In genomic region chr19:33778089-33778791, GRCh38 we compare ENCODE assay signal across 8 cellular contexts.
A peak's percentile ranks its signal among the peaks of the same experiment; 100 is the strongest.
DNase-seq lines count a peak whose midpoint lies in the region; ATAC-seq lines count a peak whose summit lies in the region.

No MANE protein-coding gene starts in this region.

- peak; percentile 54 for DNase-seq in NCI-H510A treated with DMSO at 0.1 percent for 48 hours (lab: John Stamatoyannopoulos, UW)
- DNase-seq in NCI-H510A (lab: John Stamatoyannopoulos, UW), result no peak
- peak; percentile 76 for DNase-seq in NCI-H2171 treated with DMSO at 0.1 percent for 48 hours (lab: John Stamatoyannopoulos, UW)
- DNase-seq in caudate nucleus (lab: John Stamatoyannopoulos, UW), result peak in 56 of 61 donors; percentile 11 to 85 (median 64)
- peak; percentile 68 for DNase-seq in kidney glomerular epithelial cell (lab: John Stamatoyannopoulos, UW)
- DNase-seq in stimulated activated CD4-positive, alpha-beta T cell treated with anti-CD3 and anti-CD28 coated beads, Interleukin-4, amount 100 ng/mL, for 1 hour, result peak; percentile 88

- H3K27ac ChIP-seq in caudate nucleus (ENCODE audit: low read depth, low read length), result no peak overlapping the region

- ATAC-seq in HG03025 (IDR thresholded peaks at IDR 0.05; ENCODE audit: low FRiP score, unreplicated experiment), result peak; percentile 45
- peak; percentile 85 to 89 for ATAC-seq in activated CD4-positive, CD25-positive, alpha-beta regulatory T cell treated with anti-CD3 and anti-CD28 coated beads, Interleukin-2, amount 50 U/mL, for 24 hours
